8 cellular contexts compared by ENCODE assay signal in genomic region chr11:57426754-57427691, GRCh38. TPM values are rescaled to one million over a fixed set of nuclear protein-coding genes. Genes with fewer than 3 reads are reported as not detected.
DNase-seq lines count a peak whose midpoint lies in the region; ATAC-seq and TF ChIP-seq lines count a peak whose summit lies in the region.

Gene SLC43A3, minus strand, starts transcription at chr11:57427121. Its CDS starts 949 bp downstream, at chr11:57426172.

- no peaks in the 10 kb centered on the region for H4K20me1 ChIP-seq in H9 (ENCODE audit: control insufficient read depth, insufficient read depth, insufficient read length)

- H3K4me1 ChIP-seq in H9 (ENCODE audit: insufficient read depth, low read length): peaks cover 2% of the 10 kb centered on the region; the same call in 1 of the 2 replicates

- no peaks in the 10 kb centered on the region for H3K79me1 ChIP-seq in H9 (ENCODE audit: insufficient read depth, low read depth, low read length, poor library complexity, severe bottlenecking)

- no peak within 1 kb of the TSS for H4K91ac ChIP-seq in H9 (ENCODE audit: insufficient read length, low read depth, low read length)

- no peak within 1 kb of the TSS for H2BK12ac ChIP-seq in H9 (ENCODE audit: insufficient read length, low read depth, low read length)

- no peaks in the 10 kb centered on the region for H3K9me3 Mint-ChIP-seq in H9

- ATAC-seq in left colon: peak; percentile 57

- H3K23me2 ChIP-seq in H9 (ENCODE audit: insufficient read length, low read depth, low read length, poor library complexity, severe bottlenecking): peaks cover 6% of the 10 kb centered on the region

- H3K4me3 ChIP-seq in choroid plexus epithelial cell (ENCODE audit: low read depth, low read length): peak within 1 kb of the TSS; percentile 58

- H3K27me3 Mint-ChIP-seq in H9 (ENCODE audit: low read depth): peaks cover 43% of the 10 kb centered on the region

- H3T11ph ChIP-seq in H9 (ENCODE audit: low read length): no peak within 1 kb of the TSS

- H3K36me3 Mint-ChIP-seq in H9 (ENCODE audit: insufficient read depth in 1 of 3, low read depth in 3 of 3): peaks cover 11 to 21% (median 19%) of the 10 kb centered on the region in 3 experiments

- peaks cover 27 to 33% of the 10 kb centered on the region in 2 experiments for H3K4me1 Mint-ChIP-seq in H9

- no peak within 1 kb of the TSS; a peak in 1 of 7 replicates for H3K27ac Mint-ChIP-seq in H9

- no CpG with 5 or more reads among the region's 45 CpGs for WGBS in H9 (ENCODE audit: extremely low coverage, insufficient read length, low lambda C conversion rate)

- H3K27ac ChIP-seq in H9 (ENCODE audit: insufficient read length, low read depth, low read length): no peak within 1 kb of the TSS

- H2BK120ac ChIP-seq in H9 (ENCODE audit: low read depth, low read length, poor library complexity, severe bottlenecking): no peak within 1 kb of the TSS

- no peak within 1 kb of the TSS for H4K5ac ChIP-seq in H9 (ENCODE audit: insufficient read length, low read depth, low read length)

- intact Hi-C loops in left colon (cut with DNase I, micrococcal nuclease): no loop called here

- peaks cover 3% of the 10 kb centered on the region; the same call in 1 of the 2 replicates for H3K27me3 ChIP-seq in H9 (ENCODE audit: insufficient read depth, low read length)

- H3K9me3 ChIP-seq in H9 (ENCODE audit: control insufficient read depth, low read depth, low read length): no peaks in the 10 kb centered on the region

- H3K9ac ChIP-seq in H9 (ENCODE audit: extremely low read depth, insufficient read length, low read length): no peak within 1 kb of the TSS

- H2BK5ac ChIP-seq in H9 (ENCODE audit: insufficient read length, low read length): no peak within 1 kb of the TSS

- no peak within 1 kb of the TSS for H2BK20ac ChIP-seq in H9 (ENCODE audit: low read depth, low read length, poor library complexity, severe bottlenecking)

- no peak within 1 kb of the TSS for H3K56ac ChIP-seq in H9 (ENCODE audit: insufficient read length, low read depth, low read length)

- H4K8ac ChIP-seq in H9 (replicated peaks; ENCODE audit: insufficient read length, low read depth, low read length): no peak within 1 kb of the TSS

- no peak within 1 kb of the TSS for H3K18ac ChIP-seq in H9 (ENCODE audit: insufficient read length, low read depth, low read length)

- H3K4me3 Mint-ChIP-seq in H9: peak within 1 kb of the TSS; percentile 68 to 83

- TF ChIP-seq CTCF in H9 (conservative IDR thresholded peaks at IDR 0.05) (0 out of 3 replicates have a peak, but pooled peaks have one; percentile 14), choroid plexus epithelial cell (conservative IDR thresholded peaks at IDR 0.05; ENCODE audit: low read depth, low read length) (no peak)

- H2AK5ac ChIP-seq in H9 (ENCODE audit: insufficient read length, low read length): no peak within 1 kb of the TSS

- H3K14ac ChIP-seq in H9 (ENCODE audit: insufficient read depth, low read length): peak within 1 kb of the TSS; percentile 74; the same call in 1 of the 2 replicates

- H3K4me2 ChIP-seq in H9 (ENCODE audit: insufficient read depth, insufficient read length, low read length): peak within 1 kb of the TSS; percentile 60

- no peak within 1 kb of the TSS for H2AFZ ChIP-seq in H9 (ENCODE audit: low read length)

- no peaks in the 10 kb centered on the region for H3K79me2 ChIP-seq in H9 (ENCODE audit: insufficient read depth, low read length)

- no peak within 1 kb of the TSS for H2BK15ac ChIP-seq in H9 (ENCODE audit: low read depth, low read length)

- H3K23ac ChIP-seq in H9 (ENCODE audit: insufficient read length, low read depth, low read length): no peak within 1 kb of the TSS

- H3K4ac ChIP-seq in H9 (ENCODE audit: low read depth, low read length): no peak within 1 kb of the TSS

- peak; percentile 86 for DNase-seq in GM04504 (ENCODE audit: low read depth)
- DNase-seq in H9: peak; percentile 79
- DNase-seq in NAMALWA (ENCODE audit: low spot score): peak; percentile 81
- DNase-seq in activated CD4-positive, alpha-beta T cell treated with anti-CD3 and anti-CD28 coated beads for 1 hour: peak; percentile 43
- DNase-seq in choroid plexus epithelial cell (ENCODE audit: low read depth): peak; percentile 66
- DNase-seq in left colon: peak; percentile 62 to 65
- DNase-seq in stimulated activated CD4-positive, alpha-beta T cell treated with anti-CD3 and anti-CD28 coated beads, Interleukin-1b, Interleukin-23, amount 100 ng/mL, for 48 hours: peak; percentile 84
- DNase-seq in NCI-H2171 (lab: John Stamatoyannopoulos, UW): no peak

RNA-seq across cellular contexts. Expression of gene SLC43A3, which starts in this region (rescaled TPM):
- 21.4 and 21.9 TPM in 2 replicates for total RNA-seq in H9 (2021)
- 1 to 10 TPM; 6.9 to 9.6 TPM for total RNA-seq in left colon
